Comparison of ENCODE assay signal across 8 cellular contexts in genomic region chr15:69160976-69161877, GRCh38. TPM values are rescaled to one million over a fixed set of nuclear protein-coding genes. Genes with fewer than 3 reads are reported as not detected.
DNase-seq lines count a peak whose midpoint lies in the region; ATAC-seq and TF ChIP-seq lines count a peak whose summit lies in the region.

No MANE protein-coding gene starts in this region.

- H3K27me3 Mint-ChIP-seq in activated B cell treated with CpG ODN at 0.5 μM for 24 hours = peaks cover 3% of the 10 kb centered on the region

- H3K27ac ChIP-seq in DND-41 (ENCODE audit: low read length) = peak overlapping the region; percentile 45; the same call in 1 of the 2 replicates
- peak overlapping the region; percentile 77 for H3K27ac ChIP-seq in cingulate gyrus (ENCODE audit: low read depth, low read length)
- H3K27ac ChIP-seq in layer of hippocampus (ENCODE audit: low read depth, low read length) = peak overlapping the region; percentile 78

- peaks cover 8% of the 10 kb centered on the region; the same call in 1 of the 2 replicates for H4K20me1 ChIP-seq in DND-41 (ENCODE audit: insufficient read depth, low read length)

- no peaks in the 10 kb centered on the region for H3K9me3 Mint-ChIP-seq in activated B cell treated with CpG ODN at 0.5 μM for 24 hours

- intact Hi-C loops in activated B cell treated with CpG ODN at 0.5 μM for 24 hours (cut with micrococcal nuclease) = loop anchor here (2.0 to 10.0 kb wide), 7 partner anchors 101 to 1732 kb away; partner anchors contain the start of genes FEM1B, KIF23, LRRC49 and THAP10

- DNase-seq in DND-41 (peak; percentile 30), KG1 (lab: John Stamatoyannopoulos, UW) (peak; percentile 43), activated B cell treated with CpG ODN at 0.5 μM for 24 hours (peak; percentile 34)
- peak; percentile 7 to 9 for DNase-seq in stimulated activated CD4-positive, alpha-beta T cell treated with anti-CD3 and anti-CD28 coated beads, Interleukin-1b, Interleukin-23, amount 100 ng/mL, for 4 hours (ENCODE audit: low read depth in 2 of 2)

- H3K4me3 ChIP-seq in DND-41 (ENCODE audit: low read depth in 1 of 2, low read length in 2 of 2) = peak overlapping the region; percentile 69 to 91; a peak in 3 of 4 replicates

- POLR2A ChIA-PET in activated B cell treated with CpG ODN at 0.5 μM for 24 hours (lab: Charles Lee) = interaction anchor here (0.7 to 2.6 kb wide), 2 partner anchors 291 to 343 kb away, joined by 3 to 14 read pairs; partner anchors contain the start of gene RPLP1

- H3K27ac Mint-ChIP-seq in activated B cell treated with CpG ODN at 0.5 μM for 24 hours = peak overlapping the region; percentile 67

- H3K36me3 Mint-ChIP-seq in activated B cell treated with CpG ODN at 0.5 μM for 24 hours (ENCODE audit: low read depth) = peaks cover 5% of the 10 kb centered on the region

- CTCF ChIA-PET in activated B cell treated with CpG ODN at 0.5 μM for 24 hours (lab: Charles Lee) = no interaction called here

- peak overlapping the region; percentile 98 for H2AFZ ChIP-seq in DND-41 (ENCODE audit: low read depth, low read length)

- peak; percentile 20 for TF ChIP-seq CTCF in DND-41 (IDR thresholded peaks at IDR 0.05; ENCODE audit: borderline replicate concordance, extremely low read depth, low read length, poor library complexity, severe bottlenecking)
- no peak for TF ChIP-seq CTCF in activated B cell treated with CpG ODN at 0.5 μM for 24 hours (IDR thresholded peaks at IDR 0.05)

- no peaks in the 10 kb centered on the region for H3K9me3 ChIP-seq in DND-41 (ENCODE audit: insufficient read depth, low read length, severe bottlenecking)

- peak overlapping the region; percentile 97 for H3K4me2 ChIP-seq in DND-41 (ENCODE audit: insufficient read depth, low read length)

- H3K27me3 ChIP-seq in DND-41 (ENCODE audit: insufficient read depth, low read length, poor library complexity) (peaks cover 11% of the 10 kb centered on the region), layer of hippocampus (ENCODE audit: control insufficient read depth, insufficient read depth, low read length) (no peaks in the 10 kb centered on the region)

- peaks cover 13% of the 10 kb centered on the region for H3K4me1 Mint-ChIP-seq in activated B cell treated with CpG ODN at 0.5 μM for 24 hours

- no peaks in the 10 kb centered on the region for H3K36me3 ChIP-seq in DND-41 (ENCODE audit: insufficient read depth, low read length)

- peaks cover 3% of the 10 kb centered on the region; the same call in 1 of the 2 replicates for H3K79me2 ChIP-seq in DND-41 (ENCODE audit: insufficient read depth, low read length)

- peak overlapping the region; percentile 90 for H3K4me3 Mint-ChIP-seq in activated B cell treated with CpG ODN at 0.5 μM for 24 hours

- ATAC-seq in DND-41 (ENCODE audit: insufficient read depth, low read depth) (0 out of 3 replicates have a peak, but pooled peaks have one; percentile 1), activated B cell treated with CpG ODN at 0.5 μM for 24 hours (ENCODE audit: low read depth) (no peak), HG03139 (IDR thresholded peaks at IDR 0.05; ENCODE audit: unreplicated experiment) (no peak), HG03442 (IDR thresholded peaks at IDR 0.05; ENCODE audit: unreplicated experiment) (no peak)

- peaks cover 15% of the 10 kb centered on the region for H3K4me1 ChIP-seq in DND-41 (ENCODE audit: insufficient read depth, low read length)

- H3K9ac ChIP-seq in DND-41 (ENCODE audit: low read depth, low read length) = peak overlapping the region; percentile 86

RNA-seq across cellular contexts. Expression of gene GLCE, which starts 0.8 kb away (rescaled TPM):
- 3.9 and 5.6 TPM in 2 replicates for total RNA-seq in activated B cell treated with CpG ODN at 0.5 μM for 24 hours
